Comparison of ENCODE assay signal across 12 cellular contexts in genomic region chr7:29239638-29240037, GRCh38. TPM values are rescaled to one million over a fixed set of nuclear protein-coding genes. Genes with fewer than 3 reads are reported as not detected.
DNase-seq lines count a peak whose midpoint lies in the region; TF ChIP-seq lines count a peak whose summit lies in the region.
"Had no signal": no experiment of that assay in that cellular context is flagged by ENCODE, and none has a peak within 500 bp of the region (broad histone marks: within the 10 kb centered on the region; RNA-seq: fewer than 3 reads in every experiment).

No MANE protein-coding gene starts in this region.

- H3K9me3 ChIP-seq in Loucy (ENCODE audit: insufficient read depth, low read depth, low read length): no peaks in the 10 kb centered on the region
- H3K9me3 ChIP-seq in colonic mucosa: no peaks in the 10 kb centered on the region
- H3K9me3 ChIP-seq in sigmoid colon: no peaks in the 10 kb centered on the region
- H3K9me3 ChIP-seq in effector memory CD4-positive, alpha-beta T cell (ENCODE audit: control insufficient read depth, low read length): no peaks in the 10 kb centered on the region

- H3K27me3 ChIP-seq in Loucy (ENCODE audit: insufficient read depth, low read length, poor library complexity, severe bottlenecking) (no peaks in the 10 kb centered on the region), colonic mucosa (no peaks in the 10 kb centered on the region), sigmoid colon (no peaks in the 10 kb centered on the region)
- no peaks in the 10 kb centered on the region for H3K27me3 ChIP-seq in effector memory CD4-positive, alpha-beta T cell (replicated peaks; ENCODE audit: control insufficient read depth, insufficient read depth, low read length, poor library complexity, severe bottlenecking)

- H3K9ac ChIP-seq in Loucy (ENCODE audit: low read depth, low read length, poor library complexity, severe bottlenecking) (no peak overlapping the region), colonic mucosa (ENCODE audit: low read depth in 2 of 2, low read length in 2 of 2) (no peak overlapping the region)
- H3K9ac ChIP-seq: parathyroid adenoma had no signal

- H3K27ac ChIP-seq in colonic mucosa (no peak overlapping the region), sigmoid colon (no peak overlapping the region)
- H3K27ac ChIP-seq in effector memory CD4-positive, alpha-beta T cell (ENCODE audit: insufficient read depth, low read length, poor library complexity, severe bottlenecking): no peak overlapping the region
- H3K27ac ChIP-seq: parathyroid adenoma had no signal

- 87 to 89% methylated on average over 1 of the region's 1 CpG for WGBS in sigmoid colon, 2 donors

- TF ChIP-seq POLR2A in sigmoid colon (IDR thresholded peaks at IDR 0.05): no peak

- peaks cover 19% of the 10 kb centered on the region for H3K4me1 ChIP-seq in Loucy (ENCODE audit: insufficient read depth, low read length, poor library complexity, severe bottlenecking)
- H3K4me1 ChIP-seq in colonic mucosa: no peaks in the 10 kb centered on the region
- H3K4me1 ChIP-seq in sigmoid colon: no peaks in the 10 kb centered on the region
- H3K4me1 ChIP-seq in effector memory CD4-positive, alpha-beta T cell (ENCODE audit: control insufficient read depth, insufficient read depth, low read length, poor library complexity, severe bottlenecking): no peaks in the 10 kb centered on the region
- H3K4me1 ChIP-seq: parathyroid adenoma had no signal

- peak; percentile 83 for TF ChIP-seq CTCF in Loucy (conservative IDR thresholded peaks at IDR 0.05; ENCODE audit: low read length)
- TF ChIP-seq CTCF in colonic mucosa (IDR thresholded peaks at IDR 0.05): peak; percentile 68
- TF ChIP-seq CTCF in retinal pigment epithelial cell (conservative IDR thresholded peaks at IDR 0.05; ENCODE audit: low read depth, low read length): peak; percentile 42
- no peak for TF ChIP-seq CTCF in sigmoid colon (IDR thresholded peaks at IDR 0.05)

- H4K20me1 ChIP-seq in Loucy (ENCODE audit: insufficient read depth, low read length, poor library complexity, severe bottlenecking): no peaks in the 10 kb centered on the region

- no peaks in the 10 kb centered on the region for H3K36me3 Mint-ChIP-seq in activated CD4-positive, alpha-beta T cell treated with anti-CD3 and anti-CD28 coated beads, Interleukin-2, amount 10 ng/mL, durations not matched to agents 24 days and 14 days (ENCODE audit: low read depth)

- H3K4me1 Mint-ChIP-seq in activated CD4-positive, alpha-beta T cell treated with anti-CD3 and anti-CD28 coated beads, Interleukin-2, amount 10 ng/mL, durations not matched to agents 24 days and 14 days: peaks cover 13% of the 10 kb centered on the region

- no peak overlapping the region for H3K4me2 ChIP-seq in Loucy (ENCODE audit: low read depth, low read length, poor library complexity, severe bottlenecking)

- peaks cover 5% of the 10 kb centered on the region; the same call in 1 of the 2 replicates for H3K79me2 ChIP-seq in Loucy (ENCODE audit: insufficient read depth, low read length)
- H3K79me2 ChIP-seq: parathyroid adenoma had no signal

- H3K4me3 ChIP-seq in Loucy (ENCODE audit: low read length, poor library complexity, severe bottlenecking) (no peak overlapping the region), colonic mucosa (no peak overlapping the region), retinal pigment epithelial cell (ENCODE audit: low read length) (no peak overlapping the region), sigmoid colon (no peak overlapping the region)
- no peak overlapping the region for H3K4me3 ChIP-seq in effector memory CD4-positive, alpha-beta T cell (ENCODE audit: insufficient read depth, low read depth, low read length, poor library complexity, severe bottlenecking)

- no peaks in the 10 kb centered on the region for H3F3A ChIP-seq in Loucy (ENCODE audit: low read depth)

- no peak overlapping the region for H2AFZ ChIP-seq in Loucy (ENCODE audit: low read length)
- H2AFZ ChIP-seq: parathyroid adenoma had no signal

- H3K27ac Mint-ChIP-seq in activated CD4-positive, alpha-beta T cell treated with anti-CD3 and anti-CD28 coated beads, Interleukin-2, amount 10 ng/mL, durations not matched to agents 24 days and 14 days: no peak overlapping the region
- H3K27ac Mint-ChIP-seq: stimulated activated naive CD8-positive, alpha-beta T cell treated with anti-CD3 and anti-CD28 coated beads, Interleukin-15, amount 100 ng/mL, for 72 hours had no signal

- no peaks in the 10 kb centered on the region for H3K36me3 ChIP-seq in Loucy (ENCODE audit: insufficient read depth, low read length)
- H3K36me3 ChIP-seq in colonic mucosa: no peaks in the 10 kb centered on the region
- H3K36me3 ChIP-seq in sigmoid colon: no peaks in the 10 kb centered on the region
- H3K36me3 ChIP-seq in effector memory CD4-positive, alpha-beta T cell (ENCODE audit: control insufficient read depth, insufficient read depth, low read length): no peaks in the 10 kb centered on the region

- no peak overlapping the region for H3K4me3 Mint-ChIP-seq in activated CD4-positive, alpha-beta T cell treated with anti-CD3 and anti-CD28 coated beads, Interleukin-2, amount 10 ng/mL, durations not matched to agents 24 days and 14 days
- H3K4me3 Mint-ChIP-seq: CD8-positive, alpha-beta memory T cell; stimulated activated naive CD8-positive, alpha-beta T cell treated with anti-CD3 and anti-CD28 coated beads, Interleukin-15, amount 100 ng/mL, for 72 hours had no signal

- peak; percentile 65 for DNase-seq in activated CD4-positive, alpha-beta T cell treated with anti-CD3 and anti-CD28 coated beads, Interleukin-2, amount 10 ng/mL, durations not matched to agents 24 days and 14 days
- no peak for DNase-seq in activated CD4-positive, alpha-beta T cell treated with anti-CD3 and anti-CD28 coated beads, Interleukin-2, amount 50 U/mL, for 4 hours
- DNase-seq in colonic mucosa: no peak
- DNase-seq in retinal pigment epithelial cell (ENCODE audit: low read depth): no peak
- no peak for DNase-seq in sigmoid colon
- DNase-seq in RKO (ENCODE audit: low spot score): no peak
- no peak for DNase-seq in effector memory CD4-positive, alpha-beta T cell
- DNase-seq: NCI-H1048 had no signal

- TF ChIP-seq EP300 in sigmoid colon (IDR thresholded peaks at IDR 0.05): no peak

- H3K9me3 Mint-ChIP-seq in activated CD4-positive, alpha-beta T cell treated with anti-CD3 and anti-CD28 coated beads, Interleukin-2, amount 10 ng/mL, durations not matched to agents 24 days and 14 days: no peaks in the 10 kb centered on the region
- H3K9me3 Mint-ChIP-seq: CD8-positive, alpha-beta memory T cell had no signal

- no peaks in the 10 kb centered on the region for H3K9me2 ChIP-seq in Loucy (replicated peaks; ENCODE audit: low read depth, low read length)

- H3K27me3 Mint-ChIP-seq in activated CD4-positive, alpha-beta T cell treated with anti-CD3 and anti-CD28 coated beads, Interleukin-2, amount 10 ng/mL, durations not matched to agents 24 days and 14 days: peaks cover 27% of the 10 kb centered on the region
- H3K27me3 Mint-ChIP-seq: CD8-positive, alpha-beta memory T cell had no signal

- intact Hi-C loops in activated CD4-positive, alpha-beta T cell treated with anti-CD3 and anti-CD28 coated beads, Interleukin-2, amount 10 ng/mL, durations not matched to agents 24 days and 14 days (cut with micrococcal nuclease): loop anchor here (2.0 to 10.0 kb wide), 2 partner anchors 169 to 315 kb away; no protein-coding TSS in a partner anchor
- intact Hi-C loops in colonic mucosa (cut with DNase I) (loop anchor here (5.0 kb wide), 1 partner anchor 103 kb away; no protein-coding TSS in a partner anchor), sigmoid colon (cut with DNase I) (no loop called here)

RNA-seq across cellular contexts. Expression of gene CHN2, which starts 45.1 kb away (rescaled TPM):
- 0.33 TPM in 1 of 2 replicates, not detected in the other for total RNA-seq in activated CD4-positive, alpha-beta T cell treated with anti-CD3 and anti-CD28 coated beads, Interleukin-2, amount 10 ng/mL, durations not matched to agents 24 days and 14 days
- total RNA-seq in colonic mucosa: 10 to 100 TPM; 12.8 to 19.8 TPM
- total RNA-seq in sigmoid colon: 10 to 100 TPM; 10.7 to 37.7 (median 14.3) TPM
- 10 to 100 TPM in 2 of 3 donors, 1 to 10 TPM in 1; 4.2 to 21.0 (median 16.2) TPM for polyA plus RNA-seq in sigmoid colon

Comparison
In these comparisons a context has a peak if more than half of its experiments do, and no peak if none do; other contexts are left out.
1. CTCF ChIP-seq: peak in Loucy (single experiment), colonic mucosa (single experiment) and retinal pigment epithelial cell (single experiment); none in sigmoid colon (0 of 4).